Comparison of ENCODE assay signal across 9 cellular contexts in genomic region chr7:127448566-127448965, GRCh38.
"Had no signal": no experiment of that assay in that cellular context is flagged by ENCODE, and none has a peak within 500 bp of the region (broad histone marks: within the 10 kb centered on the region; RNA-seq: fewer than 3 reads in every experiment).

No MANE protein-coding gene starts in this region.

- H3K9ac ChIP-seq: KMS-11 had no signal

- H3K4me1 Mint-ChIP-seq: GM23338 had no signal

- H3K27ac Mint-ChIP-seq: GM23338, HFFc6 had no signal

- H3K4me3 Mint-ChIP-seq: GM23338, HFFc6 had no signal

- H3K36me3 ChIP-seq: HAP-1 had no signal

- FAIRE-seq: HTR-8/SVneo had no signal

- H3K4me2 ChIP-seq: GM23338, KMS-11 had no signal

- H3K4me3 ChIP-seq: GM23338, HAP-1 had no signal

- DNase-seq: H7, HFFc6, Karpas-422, KBM-7 had no signal

- H2AFZ ChIP-seq: GM23338 had no signal

- H3K27ac ChIP-seq: KMS-11 had no signal

- ATAC-seq: GM23338, HCT116 had no signal

- H3K9me3 ChIP-seq: HAP-1 had no signal

- H3K4me1 ChIP-seq: HAP-1 had no signal
